ENCODE assay signal across 21 cellular contexts in genomic region chr4:76800902-76801301, GRCh38.
A peak's percentile ranks its signal among the peaks of the same experiment; 100 is the strongest.
DNase-seq lines count a peak whose midpoint lies in the region; ATAC-seq and TF ChIP-seq lines count a peak whose summit lies in the region.
"Had no signal": no experiment of that assay in that cellular context is flagged by ENCODE, and none has a peak within 500 bp of the region (broad histone marks: within the 10 kb centered on the region; RNA-seq: fewer than 3 reads in every experiment).

No MANE protein-coding gene starts in this region.

- no peaks in the 10 kb centered on the region for H3K27me3 ChIP-seq in trophoblast cell (ENCODE audit: insufficient read depth, low read length)

- H3K18ac ChIP-seq in trophoblast cell (ENCODE audit: low read length) = no peak overlapping the region

- CTCF ChIA-PET in HEK293T (lab: Yijun Ruan, JAX) = no interaction called here

- H3K4me3 ChIP-seq in trophoblast cell (ENCODE audit: low read depth, low read length) = no peak overlapping the region

- H3K79me1 ChIP-seq in trophoblast cell (ENCODE audit: low read length) = peaks cover 18% of the 10 kb centered on the region

- H4K8ac ChIP-seq in trophoblast cell (ENCODE audit: low read depth, low read length) = no peak overlapping the region

- no peak overlapping the region for H2BK5ac ChIP-seq in trophoblast cell (ENCODE audit: low read depth, low read length, poor library complexity)

- DNase-seq in trophoblast cell (no peak), NCI-H1417 (lab: John Stamatoyannopoulos, UW) (no peak), DMS79 (lab: John Stamatoyannopoulos, UW) (no peak), SW 1271 (lab: John Stamatoyannopoulos, UW) (no peak), HEK293T (ENCODE audit: extremely low spot score) (no peak)
- DNase-seq: effector memory CD8-positive, alpha-beta T cell; erythroblast; IMR-90; naive thymus-derived CD8-positive, alpha-beta T cell; NCI-H1092; NCI-H187 treated with DMSO at 0.1 percent for 48 hours; NCI-H2171 treated with DMSO at 0.1 percent for 48 hours; NCI-H526; NK-92 treated with Interleukin-12 subunit alpha and Interleukin-12 subunit beta, amount 100 ng/mL, for 24 hours; occipital lobe; SHP77 had no signal

- ATAC-seq in GM18868 (IDR thresholded peaks at IDR 0.05; ENCODE audit: unreplicated experiment) (peak; percentile 93), GM21717 (IDR thresholded peaks at IDR 0.05; ENCODE audit: unreplicated experiment) (peak; percentile 58), HG03439 (IDR thresholded peaks at IDR 0.05; ENCODE audit: unreplicated experiment) (peak; percentile 59)
- ATAC-seq: effector memory CD8-positive, alpha-beta T cell; naive thymus-derived CD8-positive, alpha-beta T cell had no signal

- peaks cover 18 to 22% of the 10 kb centered on the region in 2 experiments for H3K4me1 ChIP-seq in trophoblast cell (ENCODE audit: control insufficient read depth in 1 of 2, insufficient read depth in 2 of 2, low read length in 2 of 2)

- no CpG with 5 or more reads among the region's 6 CpGs for WGBS in trophoblast cell (ENCODE audit: extremely low coverage, insufficient coverage, insufficient read length)

- POLR2A ChIA-PET in HEK293T (lab: Yijun Ruan, JAX) = no interaction called here

- no peaks in the 10 kb centered on the region for H3K9me3 ChIP-seq in trophoblast cell (ENCODE audit: insufficient read depth, low read depth, low read length)
- H3K9me3 ChIP-seq: left ventricle myocardium inferior, thoracic aorta had no signal

- H3K4ac ChIP-seq in trophoblast cell (ENCODE audit: low read depth, low read length) = no peak overlapping the region

- no peak overlapping the region for H3K14ac ChIP-seq in trophoblast cell (ENCODE audit: low read length)

- H3K79me2 ChIP-seq in trophoblast cell (ENCODE audit: control insufficient read depth, insufficient read depth, low read length, poor library complexity) = no peaks in the 10 kb centered on the region

- H4K12ac ChIP-seq in trophoblast cell (ENCODE audit: low read depth, low read length) = no peak overlapping the region

- no peak overlapping the region for H2BK120ac ChIP-seq in trophoblast cell (ENCODE audit: insufficient read depth, low read length, poor library complexity)

- no peak overlapping the region for H3K27ac ChIP-seq in trophoblast cell (ENCODE audit: low read depth, low read length)
- H3K27ac ChIP-seq: thoracic aorta had no signal

- H3K4me2 ChIP-seq in trophoblast cell (ENCODE audit: low read length) = peak overlapping the region; percentile 10

- H2AFZ ChIP-seq in trophoblast cell (ENCODE audit: insufficient read depth, low read length, poor library complexity) = no peak overlapping the region

- no peak overlapping the region for H3K23ac ChIP-seq in trophoblast cell (ENCODE audit: low read length)

- H3K36me3 ChIP-seq in trophoblast cell (ENCODE audit: control insufficient read depth in 1 of 2, insufficient read depth in 2 of 2, low read length in 2 of 2) = no peaks in the 10 kb centered on the region
- H3K36me3 ChIP-seq: left ventricle myocardium inferior, thoracic aorta had no signal

- no peak overlapping the region for H2BK12ac ChIP-seq in trophoblast cell (ENCODE audit: low read length)

- H2AK5ac ChIP-seq in trophoblast cell (ENCODE audit: low read length) = no peak overlapping the region

- no peak overlapping the region for H4K91ac ChIP-seq in trophoblast cell (ENCODE audit: low read depth, low read length)

- no peak overlapping the region for H3K9ac ChIP-seq in trophoblast cell (ENCODE audit: low read length)

TF ChIP-seq in HEK293T, 16 proteins besides CTCF, POLR2A, EP300 and RAD21:
- TF ChIP-seq BHLHE40 (IDR thresholded peaks at IDR 0.05; ENCODE audit: borderline replicate concordance) (no peak), ARNT (IDR thresholded peaks at IDR 0.05) (no peak), FOXA1 (IDR thresholded peaks at IDR 0.05) (no peak), TARDBP (IDR thresholded peaks at IDR 0.05) (no peak), HDGF (IDR thresholded peaks at IDR 0.05; ENCODE audit: borderline replicate concordance) (no peak), SUZ12 (IDR thresholded peaks at IDR 0.05) (no peak), CTBP1 (IDR thresholded peaks at IDR 0.05; ENCODE audit: borderline replicate concordance) (no peak), FOXM1 (IDR thresholded peaks at IDR 0.05; ENCODE audit: borderline replicate concordance) (no peak), NFRKB (IDR thresholded peaks at IDR 0.05) (no peak), L3MBTL2 (conservative IDR thresholded peaks at IDR 0.05) (no peak), ZNF384 (IDR thresholded peaks at IDR 0.05) (no peak), ELF4 (IDR thresholded peaks at IDR 0.05) (no peak), FOXK2 (IDR thresholded peaks at IDR 0.05) (no peak), PKNOX1 (IDR thresholded peaks at IDR 0.05) (no peak), LEF1 (IDR thresholded peaks at IDR 0.05; ENCODE audit: borderline replicate concordance) (no peak)
